ENCODE assay signal across 1 cellular context in the genomic region with DNA sequence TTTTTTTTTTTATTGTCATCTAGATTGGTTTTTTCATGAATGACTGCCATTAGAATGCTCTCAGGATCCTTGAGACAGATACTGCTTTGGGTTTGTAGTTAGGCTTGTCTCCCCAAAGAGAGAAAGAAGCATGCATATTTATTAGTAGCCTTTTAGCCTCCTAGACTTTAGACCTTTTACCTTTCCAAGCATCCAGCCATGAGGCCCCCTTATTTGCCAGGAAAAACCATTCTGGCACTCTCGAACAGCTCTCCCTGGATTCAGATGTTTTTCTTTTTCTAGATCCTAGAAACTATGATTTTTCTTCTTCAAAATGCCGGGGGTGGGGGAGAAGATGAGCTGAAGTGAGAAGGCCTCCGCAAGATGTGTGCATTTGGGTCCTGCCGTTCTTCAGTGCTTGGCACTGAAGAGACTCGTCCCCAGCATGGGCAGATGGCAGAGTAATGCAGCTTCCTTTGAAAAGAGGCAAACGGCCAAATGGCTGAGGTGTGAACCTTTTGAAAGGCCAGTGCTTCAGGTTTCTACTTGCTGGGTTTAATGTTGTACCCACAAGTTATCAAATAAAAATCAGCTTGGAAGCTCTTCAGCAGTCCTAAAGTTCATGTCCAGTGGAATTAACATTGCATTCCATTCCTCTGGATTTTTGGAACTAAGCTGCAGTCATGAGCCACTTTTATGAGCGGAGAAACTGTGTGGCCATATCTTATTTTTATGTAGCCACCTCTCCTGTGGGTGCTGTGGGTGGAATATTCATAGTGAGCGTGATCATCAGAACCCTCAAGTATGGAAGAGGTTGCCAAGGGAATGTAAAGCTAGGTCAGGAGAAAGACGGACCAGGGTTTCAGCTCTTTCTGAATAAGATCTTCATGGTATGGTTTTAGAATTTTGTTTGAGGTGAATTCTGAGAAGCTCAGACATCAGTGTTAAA.
TF ChIP-seq lines count a peak whose summit lies in the region.

No MANE protein-coding gene starts in this region.

TF ChIP-seq in WTC11, 78 proteins besides CTCF, POLR2A, EP300 and RAD21 (continued from another document):
- TF ChIP-seq ARID4B (CRISPR knock-in tag; IDR thresholded peaks at IDR 0.05; ENCODE audit: borderline replicate concordance), result no peak
- TF ChIP-seq, protein P1, sequence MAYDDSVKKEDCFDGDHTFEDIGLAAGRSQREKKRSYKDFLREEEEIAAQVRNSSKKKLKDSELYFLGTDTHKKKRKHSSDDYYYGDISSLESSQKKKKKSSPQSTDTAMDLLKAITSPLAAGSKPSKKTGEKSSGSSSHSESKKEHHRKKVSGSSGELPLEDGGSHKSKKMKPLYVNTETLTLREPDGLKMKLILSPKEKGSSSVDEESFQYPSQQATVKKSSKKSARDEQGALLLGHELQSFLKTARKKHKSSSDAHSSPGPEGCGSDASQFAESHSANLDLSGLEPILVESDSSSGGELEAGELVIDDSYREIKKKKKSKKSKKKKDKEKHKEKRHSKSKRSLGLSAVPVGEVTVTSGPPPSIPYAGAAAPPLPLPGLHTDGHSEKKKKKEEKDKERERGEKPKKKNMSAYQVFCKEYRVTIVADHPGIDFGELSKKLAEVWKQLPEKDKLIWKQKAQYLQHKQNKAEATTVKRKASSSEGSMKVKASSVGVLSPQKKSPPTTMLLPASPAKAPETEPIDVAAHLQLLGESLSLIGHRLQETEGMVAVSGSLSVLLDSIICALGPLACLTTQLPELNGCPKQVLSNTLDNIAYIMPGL (CRISPR knock-in tag; IDR thresholded peaks at IDR 0.05), result no peak
- TF ChIP-seq, protein P2, sequence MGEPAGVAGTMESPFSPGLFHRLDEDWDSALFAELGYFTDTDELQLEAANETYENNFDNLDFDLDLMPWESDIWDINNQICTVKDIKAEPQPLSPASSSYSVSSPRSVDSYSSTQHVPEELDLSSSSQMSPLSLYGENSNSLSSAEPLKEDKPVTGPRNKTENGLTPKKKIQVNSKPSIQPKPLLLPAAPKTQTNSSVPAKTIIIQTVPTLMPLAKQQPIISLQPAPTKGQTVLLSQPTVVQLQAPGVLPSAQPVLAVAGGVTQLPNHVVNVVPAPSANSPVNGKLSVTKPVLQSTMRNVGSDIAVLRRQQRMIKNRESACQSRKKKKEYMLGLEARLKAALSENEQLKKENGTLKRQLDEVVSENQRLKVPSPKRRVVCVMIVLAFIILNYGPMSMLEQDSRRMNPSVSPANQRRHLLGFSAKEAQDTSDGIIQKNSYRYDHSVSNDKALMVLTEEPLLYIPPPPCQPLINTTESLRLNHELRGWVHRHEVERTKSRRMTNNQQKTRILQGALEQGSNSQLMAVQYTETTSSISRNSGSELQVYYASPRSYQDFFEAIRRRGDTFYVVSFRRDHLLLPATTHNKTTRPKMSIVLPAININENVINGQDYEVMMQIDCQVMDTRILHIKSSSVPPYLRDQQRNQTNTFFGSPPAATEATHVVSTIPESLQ (CRISPR knock-in tag; IDR thresholded peaks at IDR 0.05), result no peak
- TF ChIP-seq, protein P3, sequence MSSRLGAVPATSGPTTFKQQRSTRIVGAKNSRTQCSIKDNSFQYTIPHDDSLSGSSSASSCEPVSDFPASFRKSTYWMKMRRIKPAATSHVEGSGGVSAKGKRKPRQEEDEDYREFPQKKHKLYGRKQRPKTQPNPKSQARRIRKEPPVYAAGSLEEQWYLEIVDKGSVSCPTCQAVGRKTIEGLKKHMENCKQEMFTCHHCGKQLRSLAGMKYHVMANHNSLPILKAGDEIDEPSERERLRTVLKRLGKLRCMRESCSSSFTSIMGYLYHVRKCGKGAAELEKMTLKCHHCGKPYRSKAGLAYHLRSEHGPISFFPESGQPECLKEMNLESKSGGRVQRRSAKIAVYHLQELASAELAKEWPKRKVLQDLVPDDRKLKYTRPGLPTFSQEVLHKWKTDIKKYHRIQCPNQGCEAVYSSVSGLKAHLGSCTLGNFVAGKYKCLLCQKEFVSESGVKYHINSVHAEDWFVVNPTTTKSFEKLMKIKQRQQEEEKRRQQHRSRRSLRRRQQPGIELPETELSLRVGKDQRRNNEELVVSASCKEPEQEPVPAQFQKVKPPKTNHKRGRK (CRISPR knock-in tag; IDR thresholded peaks at IDR 0.05; ENCODE audit: borderline replicate concordance), result no peak
